1 cellular context compared by ENCODE assay signal in the genomic region with DNA sequence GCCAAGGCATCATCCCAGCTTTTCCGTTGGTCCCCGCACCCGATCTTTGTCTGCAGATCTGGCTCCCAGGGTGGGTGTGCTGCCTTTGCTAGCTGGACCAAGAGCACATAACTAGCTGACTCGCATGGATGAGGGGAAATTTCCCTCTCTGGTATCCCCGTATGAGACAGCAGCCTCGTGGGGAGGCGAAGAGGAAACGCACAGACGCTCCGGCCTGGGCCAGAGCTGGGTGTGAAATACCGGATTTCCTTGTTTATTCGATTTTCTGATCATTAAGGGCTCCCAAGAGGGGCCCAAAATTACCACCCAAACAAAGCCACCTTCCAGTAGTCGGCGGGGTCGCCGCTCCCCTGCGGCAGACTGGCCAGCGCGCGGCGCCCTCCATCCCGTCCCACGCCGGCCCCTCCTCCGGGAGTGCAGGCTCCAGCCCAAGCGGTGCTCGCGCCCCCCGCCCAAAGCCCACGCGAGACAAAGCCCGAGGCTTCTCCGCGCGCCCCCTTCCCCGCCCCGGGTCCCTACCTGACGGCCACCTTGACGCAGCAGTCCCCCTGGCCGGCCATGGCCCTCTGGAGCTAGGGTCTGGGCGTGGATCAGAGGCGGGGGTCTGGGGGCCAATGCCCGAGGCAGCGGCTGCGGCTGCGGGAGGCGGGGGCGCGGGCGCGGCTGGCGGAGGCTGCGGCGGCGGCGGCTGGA.
A peak's percentile ranks its signal among the peaks of the same experiment; 100 is the strongest.
TF ChIP-seq lines count a peak whose summit lies in the region.

No MANE protein-coding gene starts in this region.

TF ChIP-seq in K562, 482 proteins besides CTCF, POLR2A, EP300 and RAD21 (continued from another document):
- TF ChIP-seq, protein P1, sequence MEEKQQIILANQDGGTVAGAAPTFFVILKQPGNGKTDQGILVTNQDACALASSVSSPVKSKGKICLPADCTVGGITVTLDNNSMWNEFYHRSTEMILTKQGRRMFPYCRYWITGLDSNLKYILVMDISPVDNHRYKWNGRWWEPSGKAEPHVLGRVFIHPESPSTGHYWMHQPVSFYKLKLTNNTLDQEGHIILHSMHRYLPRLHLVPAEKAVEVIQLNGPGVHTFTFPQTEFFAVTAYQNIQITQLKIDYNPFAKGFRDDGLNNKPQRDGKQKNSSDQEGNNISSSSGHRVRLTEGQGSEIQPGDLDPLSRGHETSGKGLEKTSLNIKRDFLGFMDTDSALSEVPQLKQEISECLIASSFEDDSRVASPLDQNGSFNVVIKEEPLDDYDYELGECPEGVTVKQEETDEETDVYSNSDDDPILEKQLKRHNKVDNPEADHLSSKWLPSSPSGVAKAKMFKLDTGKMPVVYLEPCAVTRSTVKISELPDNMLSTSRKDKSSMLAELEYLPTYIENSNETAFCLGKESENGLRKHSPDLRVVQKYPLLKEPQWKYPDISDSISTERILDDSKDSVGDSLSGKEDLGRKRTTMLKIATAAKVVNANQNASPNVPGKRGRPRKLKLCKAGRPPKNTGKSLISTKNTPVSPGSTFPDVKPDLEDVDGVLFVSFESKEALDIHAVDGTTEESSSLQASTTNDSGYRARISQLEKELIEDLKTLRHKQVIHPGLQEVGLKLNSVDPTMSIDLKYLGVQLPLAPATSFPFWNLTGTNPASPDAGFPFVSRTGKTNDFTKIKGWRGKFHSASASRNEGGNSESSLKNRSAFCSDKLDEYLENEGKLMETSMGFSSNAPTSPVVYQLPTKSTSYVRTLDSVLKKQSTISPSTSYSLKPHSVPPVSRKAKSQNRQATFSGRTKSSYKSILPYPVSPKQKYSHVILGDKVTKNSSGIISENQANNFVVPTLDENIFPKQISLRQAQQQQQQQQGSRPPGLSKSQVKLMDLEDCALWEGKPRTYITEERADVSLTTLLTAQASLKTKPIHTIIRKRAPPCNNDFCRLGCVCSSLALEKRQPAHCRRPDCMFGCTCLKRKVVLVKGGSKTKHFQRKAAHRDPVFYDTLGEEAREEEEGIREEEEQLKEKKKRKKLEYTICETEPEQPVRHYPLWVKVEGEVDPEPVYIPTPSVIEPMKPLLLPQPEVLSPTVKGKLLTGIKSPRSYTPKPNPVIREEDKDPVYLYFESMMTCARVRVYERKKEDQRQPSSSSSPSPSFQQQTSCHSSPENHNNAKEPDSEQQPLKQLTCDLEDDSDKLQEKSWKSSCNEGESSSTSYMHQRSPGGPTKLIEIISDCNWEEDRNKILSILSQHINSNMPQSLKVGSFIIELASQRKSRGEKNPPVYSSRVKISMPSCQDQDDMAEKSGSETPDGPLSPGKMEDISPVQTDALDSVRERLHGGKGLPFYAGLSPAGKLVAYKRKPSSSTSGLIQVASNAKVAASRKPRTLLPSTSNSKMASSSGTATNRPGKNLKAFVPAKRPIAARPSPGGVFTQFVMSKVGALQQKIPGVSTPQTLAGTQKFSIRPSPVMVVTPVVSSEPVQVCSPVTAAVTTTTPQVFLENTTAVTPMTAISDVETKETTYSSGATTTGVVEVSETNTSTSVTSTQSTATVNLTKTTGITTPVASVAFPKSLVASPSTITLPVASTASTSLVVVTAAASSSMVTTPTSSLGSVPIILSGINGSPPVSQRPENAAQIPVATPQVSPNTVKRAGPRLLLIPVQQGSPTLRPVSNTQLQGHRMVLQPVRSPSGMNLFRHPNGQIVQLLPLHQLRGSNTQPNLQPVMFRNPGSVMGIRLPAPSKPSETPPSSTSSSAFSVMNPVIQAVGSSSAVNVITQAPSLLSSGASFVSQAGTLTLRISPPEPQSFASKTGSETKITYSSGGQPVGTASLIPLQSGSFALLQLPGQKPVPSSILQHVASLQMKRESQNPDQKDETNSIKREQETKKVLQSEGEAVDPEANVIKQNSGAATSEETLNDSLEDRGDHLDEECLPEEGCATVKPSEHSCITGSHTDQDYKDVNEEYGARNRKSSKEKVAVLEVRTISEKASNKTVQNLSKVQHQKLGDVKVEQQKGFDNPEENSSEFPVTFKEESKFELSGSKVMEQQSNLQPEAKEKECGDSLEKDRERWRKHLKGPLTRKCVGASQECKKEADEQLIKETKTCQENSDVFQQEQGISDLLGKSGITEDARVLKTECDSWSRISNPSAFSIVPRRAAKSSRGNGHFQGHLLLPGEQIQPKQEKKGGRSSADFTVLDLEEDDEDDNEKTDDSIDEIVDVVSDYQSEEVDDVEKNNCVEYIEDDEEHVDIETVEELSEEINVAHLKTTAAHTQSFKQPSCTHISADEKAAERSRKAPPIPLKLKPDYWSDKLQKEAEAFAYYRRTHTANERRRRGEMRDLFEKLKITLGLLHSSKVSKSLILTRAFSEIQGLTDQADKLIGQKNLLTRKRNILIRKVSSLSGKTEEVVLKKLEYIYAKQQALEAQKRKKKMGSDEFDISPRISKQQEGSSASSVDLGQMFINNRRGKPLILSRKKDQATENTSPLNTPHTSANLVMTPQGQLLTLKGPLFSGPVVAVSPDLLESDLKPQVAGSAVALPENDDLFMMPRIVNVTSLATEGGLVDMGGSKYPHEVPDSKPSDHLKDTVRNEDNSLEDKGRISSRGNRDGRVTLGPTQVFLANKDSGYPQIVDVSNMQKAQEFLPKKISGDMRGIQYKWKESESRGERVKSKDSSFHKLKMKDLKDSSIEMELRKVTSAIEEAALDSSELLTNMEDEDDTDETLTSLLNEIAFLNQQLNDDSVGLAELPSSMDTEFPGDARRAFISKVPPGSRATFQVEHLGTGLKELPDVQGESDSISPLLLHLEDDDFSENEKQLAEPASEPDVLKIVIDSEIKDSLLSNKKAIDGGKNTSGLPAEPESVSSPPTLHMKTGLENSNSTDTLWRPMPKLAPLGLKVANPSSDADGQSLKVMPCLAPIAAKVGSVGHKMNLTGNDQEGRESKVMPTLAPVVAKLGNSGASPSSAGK (IDR thresholded peaks at IDR 0.05): peak; percentile 63
- TF ChIP-seq CEBPG (CRISPR knock-in tag; IDR thresholded peaks at IDR 0.05) (no peak), CEBPG (tag; conservative IDR thresholded peaks at IDR 0.05 in 1 of 2, IDR thresholded peaks at IDR 0.05 in 1 of 2) (no peak)
